In the genomic region with DNA sequence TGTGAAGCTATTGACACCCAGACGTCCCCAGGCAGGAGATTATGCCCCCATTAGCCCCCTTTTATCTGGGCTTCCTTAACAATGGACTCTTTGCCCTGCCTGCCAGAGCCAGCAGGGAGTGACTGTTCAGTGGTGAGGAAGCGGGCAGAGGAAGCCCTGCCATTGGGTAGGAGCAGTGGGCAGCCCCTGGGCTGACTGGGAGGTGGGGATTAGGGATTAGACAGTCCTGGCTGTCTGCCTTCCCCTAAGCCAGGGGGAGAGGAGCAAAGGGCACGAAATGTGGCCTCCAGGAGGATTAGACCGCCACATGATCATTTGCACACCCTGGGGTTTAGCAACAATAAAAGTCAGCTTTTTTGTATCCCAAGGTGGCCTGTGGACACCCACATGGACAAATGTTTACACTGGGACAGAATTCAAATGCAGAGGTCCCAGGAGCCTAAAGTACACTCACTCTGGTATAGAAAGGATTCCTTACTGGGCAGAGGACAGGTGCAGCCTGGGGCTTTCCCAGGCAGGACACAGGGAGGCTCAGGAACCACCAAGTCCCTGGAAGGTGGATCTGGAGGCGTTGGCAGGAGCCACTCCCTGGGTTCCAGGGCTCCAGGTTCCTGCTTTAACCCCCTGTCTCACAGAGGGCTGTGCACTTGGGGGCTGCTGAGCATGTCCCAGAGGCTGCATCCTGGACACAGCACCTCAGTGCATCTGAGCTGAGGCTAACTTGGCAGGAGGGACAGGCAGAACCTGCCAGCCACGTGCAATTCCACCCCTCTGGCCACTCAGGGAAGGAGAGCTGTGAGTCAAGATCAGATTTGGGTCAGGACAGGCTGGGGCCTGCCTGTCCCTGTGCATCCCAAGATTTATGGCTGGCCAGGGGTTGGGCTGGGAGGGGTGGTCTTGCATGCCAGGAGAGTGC, we compare ENCODE assay signal across 9 cellular contexts. TPM values are rescaled to one million over a fixed set of nuclear protein-coding genes. Genes with fewer than 3 reads are reported as not detected.
DNase-seq lines count a peak whose midpoint lies in the region; ATAC-seq and TF ChIP-seq lines count a peak whose summit lies in the region.
"Had no signal": no experiment of that assay in that cellular context is flagged by ENCODE, and none has a peak within 500 bp of the region (broad histone marks: within the 10 kb centered on the region; RNA-seq: fewer than 3 reads in every experiment).

No MANE protein-coding gene starts in this region.

- H3K27me3 ChIP-seq in suprapubic skin = peaks cover 6% of the 10 kb centered on the region

- H3K27ac ChIP-seq in suprapubic skin = peak overlapping the region; percentile 39

- no peak for TF ChIP-seq POLR2A in suprapubic skin (IDR thresholded peaks at IDR 0.05)

- H3K36me3 ChIP-seq in suprapubic skin = no peaks in the 10 kb centered on the region

- no peak for TF ChIP-seq EP300 in suprapubic skin (IDR thresholded peaks at IDR 0.05)

- no peaks in the 10 kb centered on the region for H3K9me3 Mint-ChIP-seq in activated naive CD4-positive, alpha-beta T cell treated with anti-CD3 and anti-CD28 coated beads, Interleukin-2, amount 50 U/mL, for 24 hours
- H3K9me3 Mint-ChIP-seq in activated naive CD4-positive, alpha-beta T cell treated with anti-CD3 and anti-CD28 coated beads, Interleukin-2, amount 50 U/mL, for 72 hours = no peaks in the 10 kb centered on the region
- no peaks in the 10 kb centered on the region for H3K9me3 Mint-ChIP-seq in WTC11

- ATAC-seq in activated naive CD4-positive, alpha-beta T cell treated with anti-CD3 and anti-CD28 coated beads, Interleukin-2, amount 50 U/mL, for 72 hours = no peak
- peak; percentile 56 for ATAC-seq in WTC11
- ATAC-seq in GM21786 (IDR thresholded peaks at IDR 0.05; ENCODE audit: unreplicated experiment) = no peak

- peaks cover 3% of the 10 kb centered on the region for H3K27me3 Mint-ChIP-seq in activated naive CD4-positive, alpha-beta T cell treated with anti-CD3 and anti-CD28 coated beads, Interleukin-2, amount 50 U/mL, for 24 hours
- no peaks in the 10 kb centered on the region for H3K27me3 Mint-ChIP-seq in WTC11 (ENCODE audit: low read depth)

- TF ChIP-seq CTCF in WTC11 (IDR thresholded peaks at IDR 0.05) (no peak), suprapubic skin (IDR thresholded peaks at IDR 0.05) (no peak)

- DNase-seq in activated naive CD4-positive, alpha-beta T cell treated with anti-CD3 and anti-CD28 coated beads, Interleukin-2, amount 50 U/mL, for 72 hours (ENCODE audit: low spot score in 2 of 2) = no peak
- peak; percentile 30 for DNase-seq in WTC11 (ENCODE audit: low spot score)
- peak; percentile 74 for DNase-seq in iPS-NIHi11 (ENCODE audit: low spot score)
- DNase-seq in suprapubic skin (ENCODE audit: low spot score in 2 of 2) = no peak
- DNase-seq in central memory CD4-positive, alpha-beta T cell = no peak
- DNase-seq in T-helper 9 cell = no peak
- DNase-seq: activated CD4-positive, alpha-beta T cell treated with anti-CD3 and anti-CD28 coated beads for 48 hours had no signal

- H3K4me3 ChIP-seq in suprapubic skin = no peak overlapping the region

- H3K4me1 Mint-ChIP-seq in activated naive CD4-positive, alpha-beta T cell treated with anti-CD3 and anti-CD28 coated beads, Interleukin-2, amount 50 U/mL, for 24 hours = peaks cover 4% of the 10 kb centered on the region
- H3K4me1 Mint-ChIP-seq in WTC11 = peaks cover 26% of the 10 kb centered on the region

- no peaks in the 10 kb centered on the region for H3K36me3 Mint-ChIP-seq in activated naive CD4-positive, alpha-beta T cell treated with anti-CD3 and anti-CD28 coated beads, Interleukin-2, amount 50 U/mL, for 24 hours
- H3K36me3 Mint-ChIP-seq in activated naive CD4-positive, alpha-beta T cell treated with anti-CD3 and anti-CD28 coated beads, Interleukin-2, amount 50 U/mL, for 72 hours = no peaks in the 10 kb centered on the region
- H3K36me3 Mint-ChIP-seq in WTC11 = peaks cover 30% of the 10 kb centered on the region

- WGBS in suprapubic skin = 53% methylated on average over 5 of the region's 6 CpGs

- POLR2A ChIA-PET in WTC11 (lab: Charles Lee) = no interaction called here

- H3K4me1 ChIP-seq in suprapubic skin = peaks cover 37% of the 10 kb centered on the region

- no peak overlapping the region for H3K27ac Mint-ChIP-seq in activated naive CD4-positive, alpha-beta T cell treated with anti-CD3 and anti-CD28 coated beads, Interleukin-2, amount 50 U/mL, for 24 hours
- no peak overlapping the region for H3K27ac Mint-ChIP-seq in activated naive CD4-positive, alpha-beta T cell treated with anti-CD3 and anti-CD28 coated beads, Interleukin-2, amount 50 U/mL, for 72 hours
- H3K27ac Mint-ChIP-seq in WTC11 = peak overlapping the region; percentile 53

- CTCF ChIA-PET in WTC11 (lab: Charles Lee) = interaction anchor here (0.7 to 8.9 kb wide), 5 partner anchors 21 to 679 kb away, joined by 3 to 65 read pairs (median 10); no protein-coding TSS in a partner anchor

- H3K9me3 ChIP-seq in suprapubic skin = no peaks in the 10 kb centered on the region

- peak overlapping the region; percentile 62 for H3K4me3 Mint-ChIP-seq in activated naive CD4-positive, alpha-beta T cell treated with anti-CD3 and anti-CD28 coated beads, Interleukin-2, amount 50 U/mL, for 24 hours
- H3K4me3 Mint-ChIP-seq in WTC11 = peak overlapping the region; percentile 84

TF ChIP-seq in WTC11, 78 proteins besides CTCF, POLR2A, EP300 and RAD21 (continues in another document):
- TF ChIP-seq, protein P1, sequence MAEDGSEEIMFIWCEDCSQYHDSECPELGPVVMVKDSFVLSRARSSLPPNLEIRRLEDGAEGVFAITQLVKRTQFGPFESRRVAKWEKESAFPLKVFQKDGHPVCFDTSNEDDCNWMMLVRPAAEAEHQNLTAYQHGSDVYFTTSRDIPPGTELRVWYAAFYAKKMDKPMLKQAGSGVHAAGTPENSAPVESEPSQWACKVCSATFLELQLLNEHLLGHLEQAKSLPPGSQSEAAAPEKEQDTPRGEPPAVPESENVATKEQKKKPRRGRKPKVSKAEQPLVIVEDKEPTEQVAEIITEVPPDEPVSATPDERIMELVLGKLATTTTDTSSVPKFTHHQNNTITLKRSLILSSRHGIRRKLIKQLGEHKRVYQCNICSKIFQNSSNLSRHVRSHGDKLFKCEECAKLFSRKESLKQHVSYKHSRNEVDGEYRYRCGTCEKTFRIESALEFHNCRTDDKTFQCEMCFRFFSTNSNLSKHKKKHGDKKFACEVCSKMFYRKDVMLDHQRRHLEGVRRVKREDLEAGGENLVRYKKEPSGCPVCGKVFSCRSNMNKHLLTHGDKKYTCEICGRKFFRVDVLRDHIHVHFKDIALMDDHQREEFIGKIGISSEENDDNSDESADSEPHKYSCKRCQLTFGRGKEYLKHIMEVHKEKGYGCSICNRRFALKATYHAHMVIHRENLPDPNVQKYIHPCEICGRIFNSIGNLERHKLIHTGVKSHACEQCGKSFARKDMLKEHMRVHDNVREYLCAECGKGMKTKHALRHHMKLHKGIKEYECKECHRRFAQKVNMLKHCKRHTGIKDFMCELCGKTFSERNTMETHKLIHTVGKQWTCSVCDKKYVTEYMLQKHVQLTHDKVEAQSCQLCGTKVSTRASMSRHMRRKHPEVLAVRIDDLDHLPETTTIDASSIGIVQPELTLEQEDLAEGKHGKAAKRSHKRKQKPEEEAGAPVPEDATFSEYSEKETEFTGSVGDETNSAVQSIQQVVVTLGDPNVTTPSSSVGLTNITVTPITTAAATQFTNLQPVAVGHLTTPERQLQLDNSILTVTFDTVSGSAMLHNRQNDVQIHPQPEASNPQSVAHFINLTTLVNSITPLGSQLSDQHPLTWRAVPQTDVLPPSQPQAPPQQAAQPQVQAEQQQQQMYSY (CRISPR knock-in tag; IDR thresholded peaks at IDR 0.05) = peak; percentile 95
- TF ChIP-seq ZNF263 (CRISPR knock-in tag; IDR thresholded peaks at IDR 0.05; ENCODE audit: low read depth) (no peak), NFYB (CRISPR knock-in tag; conservative IDR thresholded peaks at IDR 0.05; ENCODE audit: low read depth) (no peak), SP1 (CRISPR knock-in tag; conservative IDR thresholded peaks at IDR 0.05) (peak; percentile 43; the same call in 1 of the 2 replicates), ZNF423 (CRISPR knock-in tag; IDR thresholded peaks at IDR 0.05) (no peak)

RNA-seq across cellular contexts. Expression of gene PNPLA3, which starts 2.1 kb away (rescaled TPM):
- under 1 TPM; 0.39 to 0.58 TPM for total RNA-seq in activated naive CD4-positive, alpha-beta T cell treated with anti-CD3 and anti-CD28 coated beads, Interleukin-2, amount 50 U/mL, for 72 hours
- total RNA-seq in WTC11 (2021) = 17.9 to 19.8 TPM (median 19.6 TPM) in 3 replicates
- total RNA-seq in suprapubic skin = 10 to 100 TPM in 3 of 4 donors, 1 to 10 TPM in 1; 7.0 to 23.7 (median 11.6) TPM

RNA-seq across cellular contexts. Expression of gene SAMM50, which starts 29.6 kb away (rescaled TPM):
- 10 to 100 TPM; 41.7 to 51.1 TPM for total RNA-seq in activated naive CD4-positive, alpha-beta T cell treated with anti-CD3 and anti-CD28 coated beads, Interleukin-2, amount 50 U/mL, for 72 hours
- total RNA-seq in WTC11 (2021) (59.3 to 72.1 TPM (median 62.1 TPM) in 3 replicates), suprapubic skin (10 to 100 TPM; 32.1 to 41.1 (median 33.8) TPM)

RNA-seq across cellular contexts. Expression of gene PNPLA5, which starts 33.9 kb away (rescaled TPM):
- total RNA-seq in activated naive CD4-positive, alpha-beta T cell treated with anti-CD3 and anti-CD28 coated beads, Interleukin-2, amount 50 U/mL, for 72 hours = not detected
- total RNA-seq in WTC11 (2021) (5.3 to 5.9 TPM (median 5.3 TPM) in 3 replicates), suprapubic skin (10 to 100 TPM in 1 of 4 donors, 1 to 10 TPM in 3; 2.5 to 13.5 (median 4.7) TPM)

Comparison
In these comparisons a context has a peak if more than half of its experiments do, and no peak if none do; other contexts are left out.
1. DNase-seq: peak in WTC11 (single experiment) and iPS-NIHi11 (single experiment); none in activated naive CD4-positive, alpha-beta T cell treated with anti-CD3 and anti-CD28 coated beads, Interleukin-2, amount 50 U/mL, for 72 hours (0 of 2), suprapubic skin (0 of 2), central memory CD4-positive, alpha-beta T cell (single experiment) and T-helper 9 cell (single experiment).
2. RNA of gene PNPLA3, which starts 2.1 kb away (total RNA-seq): 17.9 to 19.8 TPM in WTC11 and 7.0 to 23.7 TPM in suprapubic skin; 0.39 to 0.58 TPM in activated naive CD4-positive, alpha-beta T cell treated with anti-CD3 and anti-CD28 coated beads, Interleukin-2, amount 50 U/mL, for 72 hours; every median in the first group is over 4 times any median in the second.